ENCODE assay signal across 16 cellular contexts in the genomic region with DNA sequence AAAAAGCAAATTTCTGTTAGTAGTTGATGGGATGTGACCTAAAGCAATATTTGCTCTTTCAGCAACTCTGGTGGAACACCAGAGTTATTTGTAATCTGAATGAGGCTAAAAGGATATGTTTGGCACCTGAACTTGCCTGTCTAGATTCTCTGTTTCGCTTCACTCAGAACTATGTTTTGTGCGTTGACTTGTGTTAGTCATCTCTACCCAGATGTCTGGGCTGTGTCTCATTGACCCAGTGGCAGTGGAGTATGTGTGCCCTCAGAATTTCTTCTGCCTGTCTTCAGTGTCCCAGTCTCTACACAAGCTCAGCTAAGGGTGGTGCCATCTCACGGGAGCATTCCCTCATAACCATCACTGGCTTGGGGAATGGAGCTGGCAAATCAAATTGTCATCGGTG. TPM values are rescaled to one million over a fixed set of nuclear protein-coding genes. Genes with fewer than 3 reads are reported as not detected.
DNase-seq lines count a peak whose midpoint lies in the region; ATAC-seq and TF ChIP-seq lines count a peak whose summit lies in the region.
"Had no signal": no experiment of that assay in that cellular context is flagged by ENCODE, and none has a peak within 500 bp of the region (broad histone marks: within the 10 kb centered on the region; RNA-seq: fewer than 3 reads in every experiment).

No MANE protein-coding gene starts in this region.

- H4K20me1 ChIP-seq in OCI-LY3 (ENCODE audit: insufficient read depth, low read length): peaks cover 3% of the 10 kb centered on the region; the same call in 1 of the 2 replicates

- H4K91ac ChIP-seq in trophoblast cell (ENCODE audit: low read depth, low read length): no peak overlapping the region

- peaks cover 2% of the 10 kb centered on the region for H3K4me1 Mint-ChIP-seq in activated T-cell treated with anti-CD3 and anti-CD28 coated beads, Interleukin-2, amount 50 U/mL, for 4 hours (ENCODE audit: low read depth)
- H3K4me1 Mint-ChIP-seq: immature natural killer cell had no signal

- no peak overlapping the region for H4K8ac ChIP-seq in trophoblast cell (ENCODE audit: low read depth, low read length)

- H3K18ac ChIP-seq in trophoblast cell (ENCODE audit: low read length): no peak overlapping the region

- no peak overlapping the region for H4K12ac ChIP-seq in trophoblast cell (ENCODE audit: low read depth, low read length)

- H3K27me3 Mint-ChIP-seq in activated T-cell treated with anti-CD3 and anti-CD28 coated beads, Interleukin-2, amount 50 U/mL, for 4 hours (ENCODE audit: low read depth): peaks cover 4% of the 10 kb centered on the region

- ATAC-seq in activated T-cell treated with anti-CD3 and anti-CD28 coated beads, Interleukin-2, amount 50 U/mL, for 4 hours: peak; percentile 79 to 88
- peak; percentile 81 for ATAC-seq in HG02588 (IDR thresholded peaks at IDR 0.05; ENCODE audit: unreplicated experiment)
- ATAC-seq: CD8-positive, alpha-beta T cell had no signal

- H3K14ac ChIP-seq in trophoblast cell (ENCODE audit: low read length): no peak overlapping the region

- TF ChIP-seq CTCF in OCI-LY3 (IDR thresholded peaks at IDR 0.05; ENCODE audit: low read depth, low read length): no peak
- no peak for TF ChIP-seq CTCF in sigmoid colon (IDR thresholded peaks at IDR 0.05)

- H3K4me3 ChIP-seq in OCI-LY3 (ENCODE audit: low read length) (peak overlapping the region; percentile 39), trophoblast cell (ENCODE audit: low read depth, low read length) (no peak overlapping the region), sigmoid colon (no peak overlapping the region)
- H3K4me3 ChIP-seq: ascending aorta, thoracic aorta had no signal

- no peak overlapping the region for H3K9ac ChIP-seq in OCI-LY3 (ENCODE audit: low read length)
- no peak overlapping the region for H3K9ac ChIP-seq in trophoblast cell (ENCODE audit: low read length)

- H3K23ac ChIP-seq in trophoblast cell (ENCODE audit: low read length): no peak overlapping the region

- no peaks in the 10 kb centered on the region for H3K9me3 Mint-ChIP-seq in activated T-cell treated with anti-CD3 and anti-CD28 coated beads, Interleukin-2, amount 50 U/mL, for 4 hours
- H3K9me3 Mint-ChIP-seq: CD8-positive, alpha-beta T cell; immature natural killer cell had no signal

- H3K4me3 Mint-ChIP-seq in activated T-cell treated with anti-CD3 and anti-CD28 coated beads, Interleukin-2, amount 50 U/mL, for 4 hours: no peak overlapping the region
- H3K4me3 Mint-ChIP-seq: CD8-positive, alpha-beta T cell; immature natural killer cell had no signal

- no peak overlapping the region for H2BK120ac ChIP-seq in trophoblast cell (ENCODE audit: insufficient read depth, low read length, poor library complexity)

- intact Hi-C loops in sigmoid colon (cut with DNase I): no loop called here

- TF ChIP-seq EP300 in sigmoid colon (IDR thresholded peaks at IDR 0.05): no peak

- TF ChIP-seq POLR2A in sigmoid colon (IDR thresholded peaks at IDR 0.05): no peak

- H2AK5ac ChIP-seq in trophoblast cell (ENCODE audit: low read length): no peak overlapping the region

- H3K27ac ChIP-seq in OCI-LY3 (ENCODE audit: low read length) (peak overlapping the region; percentile 53), trophoblast cell (ENCODE audit: low read depth, low read length) (no peak overlapping the region), sigmoid colon (no peak overlapping the region)
- H3K27ac ChIP-seq: ascending aorta, thoracic aorta had no signal

- H3K79me2 ChIP-seq in OCI-LY3 (ENCODE audit: low read length) (peaks cover 3% of the 10 kb centered on the region; the same call in 1 of the 2 replicates), trophoblast cell (ENCODE audit: control insufficient read depth, insufficient read depth, low read length, poor library complexity) (peaks cover 2% of the 10 kb centered on the region)

- H3K4me2 ChIP-seq in OCI-LY3 (ENCODE audit: low read length) (peak overlapping the region; percentile 67), trophoblast cell (ENCODE audit: low read length) (no peak overlapping the region)

- H3K79me1 ChIP-seq in trophoblast cell (ENCODE audit: low read length): no peaks in the 10 kb centered on the region

- H3K36me3 ChIP-seq in OCI-LY3 (replicated peaks; ENCODE audit: low read depth, low read length) (no peaks in the 10 kb centered on the region), trophoblast cell (ENCODE audit: control insufficient read depth in 1 of 2, insufficient read depth in 2 of 2, low read length in 2 of 2) (peaks cover 5 to 11% of the 10 kb centered on the region in 2 experiments), sigmoid colon (no peaks in the 10 kb centered on the region)
- H3K36me3 ChIP-seq: thoracic aorta had no signal

- no peak overlapping the region for H3K4ac ChIP-seq in trophoblast cell (ENCODE audit: low read depth, low read length)

- no peaks in the 10 kb centered on the region for H3K27me3 ChIP-seq in OCI-LY3 (ENCODE audit: low read depth, low read length)
- no peaks in the 10 kb centered on the region for H3K27me3 ChIP-seq in trophoblast cell (ENCODE audit: insufficient read depth, low read length)
- H3K27me3 ChIP-seq in sigmoid colon: no peaks in the 10 kb centered on the region
- H3K27me3 ChIP-seq: ascending aorta had no signal

- no peak overlapping the region for H2AFZ ChIP-seq in OCI-LY3 (ENCODE audit: low read depth, low read length)
- no peak overlapping the region for H2AFZ ChIP-seq in trophoblast cell (ENCODE audit: insufficient read depth, low read length, poor library complexity)

- H2BK5ac ChIP-seq in trophoblast cell (ENCODE audit: low read depth, low read length, poor library complexity): no peak overlapping the region

- H2BK12ac ChIP-seq in trophoblast cell (ENCODE audit: low read length): no peak overlapping the region

- H3K9me3 ChIP-seq in OCI-LY3 (ENCODE audit: insufficient read depth, low read length) (no peaks in the 10 kb centered on the region), trophoblast cell (ENCODE audit: insufficient read depth, low read depth, low read length) (no peaks in the 10 kb centered on the region), sigmoid colon (no peaks in the 10 kb centered on the region)
- H3K9me3 ChIP-seq: ascending aorta, thoracic aorta had no signal

- H3K4me1 ChIP-seq in OCI-LY3 (ENCODE audit: low read length): peaks cover 14% of the 10 kb centered on the region
- no peaks in the 10 kb centered on the region for H3K4me1 ChIP-seq in trophoblast cell (ENCODE audit: control insufficient read depth in 1 of 2, insufficient read depth in 2 of 2, low read length in 2 of 2)
- H3K4me1 ChIP-seq in sigmoid colon: no peaks in the 10 kb centered on the region
- H3K4me1 ChIP-seq: ascending aorta had no signal

- DNase-seq in activated T-cell treated with anti-CD3 and anti-CD28 coated beads, Interleukin-2, amount 50 U/mL, for 4 hours: no peak
- no peak for DNase-seq in activated T-cell treated with anti-CD3 and anti-CD28 coated beads, Interleukin-2, amount 50 U/mL, for 1 hour
- DNase-seq in trophoblast cell (peak; percentile 38 to 78), NCI-H226 (no peak), sigmoid colon (no peak)
- no peak for DNase-seq in central memory CD4-positive, alpha-beta T cell
- DNase-seq: CD8-positive, alpha-beta T cell; foreskin fibroblast; immature natural killer cell; NCI-H2081 treated with DMSO at 0.1 percent for 48 hours; small intestine had no signal

- no CpG with 5 or more reads among the region's 4 CpGs for WGBS in trophoblast cell (ENCODE audit: extremely low coverage, insufficient coverage, insufficient read length)
- whole genome bisulfite sequencing in sigmoid colon, 2 donors: 95 to 96% methylated on average over 4 of the region's 4 CpGs

- H3K36me3 Mint-ChIP-seq in activated T-cell treated with anti-CD3 and anti-CD28 coated beads, Interleukin-2, amount 50 U/mL, for 4 hours (ENCODE audit: insufficient read depth): no peaks in the 10 kb centered on the region
- H3K36me3 Mint-ChIP-seq: CD8-positive, alpha-beta T cell; immature natural killer cell had no signal

RNA-seq across cellular contexts. Expression of a gene that starts 13.9 kb away (rescaled TPM):
- total RNA-seq in activated T-cell treated with anti-CD3 and anti-CD28 coated beads, Interleukin-2, amount 50 U/mL, for 4 hours: 1 to 10 TPM; 1.2 to 5.2 (median 3.1) TPM
- polyA plus RNA-seq in trophoblast cell (2013): 19.0 and 20.5 TPM in 2 replicates
- 1 to 10 TPM in 2 of 4 donors, under 1 TPM in 1, not detected in 1; 0.95 to 2.8 (median 1.4) TPM for total RNA-seq in sigmoid colon
- polyA plus RNA-seq in sigmoid colon: 10 to 100 TPM; 22.8 to 26.8 (median 24.2) TPM
- total RNA-seq: CD8-positive, alpha-beta T cell; G401 had no signal
- polyA plus RNA-seq: immature natural killer cell had no signal

Comparison
In these comparisons a context has a peak if more than half of its experiments do, and no peak if none do; other contexts are left out.
1. DNase-seq: peak in trophoblast cell (2 of 2); none in activated T-cell treated with anti-CD3 and anti-CD28 coated beads, Interleukin-2, amount 50 U/mL, for 4 hours (single experiment), activated T-cell treated with anti-CD3 and anti-CD28 coated beads, Interleukin-2, amount 50 U/mL, for 1 hour (single experiment), NCI-H226 (single experiment), central memory CD4-positive, alpha-beta T cell (single experiment) and sigmoid colon (single experiment).